Comparison of ENCODE assay signal across 13 cellular contexts in genomic region chr6:168288781-168289570, GRCh38. TPM values are rescaled to one million over a fixed set of nuclear protein-coding genes. Genes with fewer than 3 reads are reported as not detected.
"Had no signal": no experiment of that assay in that cellular context is flagged by ENCODE, and none has a peak within 500 bp of the region (broad histone marks: within the 10 kb centered on the region; RNA-seq: fewer than 3 reads in every experiment).

No MANE protein-coding gene starts in this region.

- H3K4me3 ChIP-seq: esophagus squamous epithelium, hepatocyte, mucosa of descending colon, right atrium auricular region had no signal

- H3K4me2 ChIP-seq: hepatocyte had no signal

- H3K79me2 ChIP-seq: hepatocyte had no signal

- H3K9me3 ChIP-seq: esophagus squamous epithelium, mucosa of descending colon had no signal

- ATAC-seq: left colon; mucosa of descending colon; naive thymus-derived CD8-positive, alpha-beta T cell had no signal

- H3K27ac ChIP-seq: esophagus squamous epithelium, hepatocyte, right atrium auricular region had no signal

- DNase-seq: effector memory CD4-positive, alpha-beta T cell; esophagus squamous epithelium; foreskin fibroblast; left colon; mammary epithelial cell; mucosa of descending colon; naive thymus-derived CD8-positive, alpha-beta T cell; small intestine; stimulated activated CD4-positive, alpha-beta T cell treated with anti-CD3 and anti-CD28 coated beads, Interleukin-2, amount 100 ng/mL, for 48 hours; stimulated activated naive CD4-positive, alpha-beta T cell treated with Interleukin-2 at 50 U/mL for 16 hours had no signal

- H2AFZ ChIP-seq: hepatocyte had no signal

- H3K4me1 ChIP-seq: esophagus squamous epithelium, right atrium auricular region had no signal

- H3K36me3 ChIP-seq: esophagus squamous epithelium, right atrium auricular region had no signal

- H3K27me3 ChIP-seq: hepatocyte, right atrium auricular region had no signal

- FAIRE-seq: urothelium cell line had no signal

RNA-seq across cellular contexts. Expression of gene DACT2, which starts 30.6 kb away (rescaled TPM):
- total RNA-seq: naive thymus-derived CD8-positive, alpha-beta T cell had no signal
- polyA plus RNA-seq: mammary epithelial cell; naive thymus-derived CD8-positive, alpha-beta T cell had no signal
